ENCODE assay signal across 3 cellular contexts in genomic region chr1:7927081-7927480, GRCh38. TPM values are rescaled to one million over a fixed set of nuclear protein-coding genes. Genes with fewer than 3 reads are reported as not detected.
"Had no signal": no experiment of that assay in that cellular context is flagged by ENCODE, and none has a peak within 500 bp of the region (broad histone marks: within the 10 kb centered on the region; RNA-seq: fewer than 3 reads in every experiment).

No MANE protein-coding gene starts in this region.

RNA-seq across cellular contexts. Expression of gene TNFRSF9, which starts 13.6 kb away (rescaled TPM):
- total RNA-seq: Right ventricle myocardium inferior, SJCRH30 had no signal
- polyA plus RNA-seq: HepG2 had no signal
